Comparison of ENCODE assay signal across 1 cellular context in the genomic region with DNA sequence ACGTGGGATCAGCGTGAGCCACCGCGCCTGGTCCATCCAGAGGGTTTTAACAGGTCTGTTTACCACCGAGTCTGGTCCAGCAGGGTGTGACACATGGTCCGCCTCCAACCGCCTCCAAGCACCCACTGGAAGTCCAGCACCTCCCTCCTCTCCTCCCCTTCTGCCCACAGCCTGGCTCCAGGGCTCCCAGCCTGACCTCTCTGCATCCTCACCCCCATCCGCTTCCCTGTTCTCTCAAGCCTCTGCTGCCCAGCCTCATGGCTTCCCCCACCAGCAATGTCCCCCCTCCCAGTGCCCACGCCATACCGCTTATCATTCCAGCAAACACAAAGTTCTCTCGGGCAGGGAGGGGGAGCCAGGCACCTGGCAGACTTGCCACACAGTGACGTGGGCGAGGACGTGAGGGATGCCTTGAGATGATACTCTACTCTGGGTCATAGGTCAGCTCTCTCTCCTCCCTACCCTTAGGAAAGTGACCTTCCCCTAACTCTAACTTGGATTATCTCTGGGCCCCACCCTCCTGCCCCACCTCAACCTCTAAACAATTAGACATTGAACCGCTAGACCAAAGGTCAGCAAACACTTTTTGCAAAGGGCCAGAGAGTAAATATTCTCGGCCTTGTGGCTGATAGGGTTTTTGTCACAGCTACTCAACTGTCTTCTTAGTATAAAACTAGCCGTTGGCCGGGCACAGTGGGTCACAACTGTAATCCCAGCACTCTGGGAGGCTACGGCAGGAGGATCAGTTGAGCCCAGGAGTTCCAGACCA.
TF ChIP-seq lines count a peak whose summit lies in the region.

No MANE protein-coding gene starts in this region.

TF ChIP-seq in HepG2, 621 proteins besides CTCF, POLR2A, EP300 and RAD21 (continued from another document and continues in another):
- TF ChIP-seq, protein P1, sequence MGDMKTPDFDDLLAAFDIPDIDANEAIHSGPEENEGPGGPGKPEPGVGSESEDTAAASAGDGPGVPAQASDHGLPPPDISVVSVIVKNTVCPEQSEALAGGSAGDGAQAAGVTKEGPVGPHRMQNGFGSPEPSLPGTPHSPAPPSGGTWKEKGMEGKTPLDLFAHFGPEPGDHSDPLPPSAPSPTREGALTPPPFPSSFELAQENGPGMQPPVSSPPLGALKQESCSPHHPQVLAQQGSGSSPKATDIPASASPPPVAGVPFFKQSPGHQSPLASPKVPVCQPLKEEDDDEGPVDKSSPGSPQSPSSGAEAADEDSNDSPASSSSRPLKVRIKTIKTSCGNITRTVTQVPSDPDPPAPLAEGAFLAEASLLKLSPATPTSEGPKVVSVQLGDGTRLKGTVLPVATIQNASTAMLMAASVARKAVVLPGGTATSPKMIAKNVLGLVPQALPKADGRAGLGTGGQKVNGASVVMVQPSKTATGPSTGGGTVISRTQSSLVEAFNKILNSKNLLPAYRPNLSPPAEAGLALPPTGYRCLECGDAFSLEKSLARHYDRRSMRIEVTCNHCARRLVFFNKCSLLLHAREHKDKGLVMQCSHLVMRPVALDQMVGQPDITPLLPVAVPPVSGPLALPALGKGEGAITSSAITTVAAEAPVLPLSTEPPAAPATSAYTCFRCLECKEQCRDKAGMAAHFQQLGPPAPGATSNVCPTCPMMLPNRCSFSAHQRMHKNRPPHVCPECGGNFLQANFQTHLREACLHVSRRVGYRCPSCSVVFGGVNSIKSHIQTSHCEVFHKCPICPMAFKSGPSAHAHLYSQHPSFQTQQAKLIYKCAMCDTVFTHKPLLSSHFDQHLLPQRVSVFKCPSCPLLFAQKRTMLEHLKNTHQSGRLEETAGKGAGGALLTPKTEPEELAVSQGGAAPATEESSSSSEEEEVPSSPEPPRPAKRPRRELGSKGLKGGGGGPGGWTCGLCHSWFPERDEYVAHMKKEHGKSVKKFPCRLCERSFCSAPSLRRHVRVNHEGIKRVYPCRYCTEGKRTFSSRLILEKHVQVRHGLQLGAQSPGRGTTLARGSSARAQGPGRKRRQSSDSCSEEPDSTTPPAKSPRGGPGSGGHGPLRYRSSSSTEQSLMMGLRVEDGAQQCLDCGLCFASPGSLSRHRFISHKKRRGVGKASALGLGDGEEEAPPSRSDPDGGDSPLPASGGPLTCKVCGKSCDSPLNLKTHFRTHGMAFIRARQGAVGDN (CRISPR knock-in tag; IDR thresholded peaks at IDR 0.05) = peak; percentile 99
- TF ChIP-seq, protein P2, sequence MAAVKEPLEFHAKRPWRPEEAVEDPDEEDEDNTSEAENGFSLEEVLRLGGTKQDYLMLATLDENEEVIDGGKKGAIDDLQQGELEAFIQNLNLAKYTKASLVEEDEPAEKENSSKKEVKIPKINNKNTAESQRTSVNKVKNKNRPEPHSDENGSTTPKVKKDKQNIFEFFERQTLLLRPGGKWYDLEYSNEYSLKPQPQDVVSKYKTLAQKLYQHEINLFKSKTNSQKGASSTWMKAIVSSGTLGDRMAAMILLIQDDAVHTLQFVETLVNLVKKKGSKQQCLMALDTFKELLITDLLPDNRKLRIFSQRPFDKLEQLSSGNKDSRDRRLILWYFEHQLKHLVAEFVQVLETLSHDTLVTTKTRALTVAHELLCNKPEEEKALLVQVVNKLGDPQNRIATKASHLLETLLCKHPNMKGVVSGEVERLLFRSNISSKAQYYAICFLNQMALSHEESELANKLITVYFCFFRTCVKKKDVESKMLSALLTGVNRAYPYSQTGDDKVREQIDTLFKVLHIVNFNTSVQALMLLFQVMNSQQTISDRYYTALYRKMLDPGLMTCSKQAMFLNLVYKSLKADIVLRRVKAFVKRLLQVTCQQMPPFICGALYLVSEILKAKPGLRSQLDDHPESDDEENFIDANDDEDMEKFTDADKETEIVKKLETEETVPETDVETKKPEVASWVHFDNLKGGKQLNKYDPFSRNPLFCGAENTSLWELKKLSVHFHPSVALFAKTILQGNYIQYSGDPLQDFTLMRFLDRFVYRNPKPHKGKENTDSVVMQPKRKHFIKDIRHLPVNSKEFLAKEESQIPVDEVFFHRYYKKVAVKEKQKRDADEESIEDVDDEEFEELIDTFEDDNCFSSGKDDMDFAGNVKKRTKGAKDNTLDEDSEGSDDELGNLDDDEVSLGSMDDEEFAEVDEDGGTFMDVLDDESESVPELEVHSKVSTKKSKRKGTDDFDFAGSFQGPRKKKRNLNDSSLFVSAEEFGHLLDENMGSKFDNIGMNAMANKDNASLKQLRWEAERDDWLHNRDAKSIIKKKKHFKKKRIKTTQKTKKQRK (IDR thresholded peaks at IDR 0.05; ENCODE audit: low read length) = no peak
- TF ChIP-seq, protein P3, sequence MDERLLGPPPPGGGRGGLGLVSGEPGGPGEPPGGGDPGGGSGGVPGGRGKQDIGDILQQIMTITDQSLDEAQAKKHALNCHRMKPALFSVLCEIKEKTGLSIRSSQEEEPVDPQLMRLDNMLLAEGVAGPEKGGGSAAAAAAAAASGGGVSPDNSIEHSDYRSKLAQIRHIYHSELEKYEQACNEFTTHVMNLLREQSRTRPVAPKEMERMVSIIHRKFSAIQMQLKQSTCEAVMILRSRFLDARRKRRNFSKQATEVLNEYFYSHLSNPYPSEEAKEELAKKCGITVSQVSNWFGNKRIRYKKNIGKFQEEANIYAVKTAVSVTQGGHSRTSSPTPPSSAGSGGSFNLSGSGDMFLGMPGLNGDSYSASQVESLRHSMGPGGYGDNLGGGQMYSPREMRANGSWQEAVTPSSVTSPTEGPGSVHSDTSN (CRISPR knock-in tag; IDR thresholded peaks at IDR 0.05) = 0 out of 2 replicates have a peak, but pooled peaks have one; percentile 22
- TF ChIP-seq CBX2 (IDR thresholded peaks at IDR 0.05; ENCODE audit: low read depth, low read length) (no peak), CBX2 (CRISPR knock-in tag; IDR thresholded peaks at IDR 0.05; ENCODE audit: low read depth) (no peak), DNMT1 (CRISPR knock-in tag; IDR thresholded peaks at IDR 0.05) (peak; percentile 70; the same call in 1 of the 2 replicates), ZNF12 (CRISPR knock-in tag; IDR thresholded peaks at IDR 0.05) (peak; percentile 85), ZNF382 (CRISPR knock-in tag; IDR thresholded peaks at IDR 0.05; ENCODE audit: borderline replicate concordance) (no peak), RARA (CRISPR knock-in tag; IDR thresholded peaks at IDR 0.05) (peak; percentile 98), NFE2L2 (IDR thresholded peaks at IDR 0.05; ENCODE audit: low read length) (no peak), GTF2F1 (IDR thresholded peaks at IDR 0.05; ENCODE audit: low read length) (no peak), NPAS2 (CRISPR knock-in tag; IDR thresholded peaks at IDR 0.05; ENCODE audit: borderline replicate concordance) (no peak), SNRNP70 (IDR thresholded peaks at IDR 0.05; ENCODE audit: low read depth, low read length) (no peak), CENPT (CRISPR knock-in tag; IDR thresholded peaks at IDR 0.05; ENCODE audit: low read depth) (no peak), POLR2G (IDR thresholded peaks at IDR 0.05; ENCODE audit: low read depth, low read length) (peak; percentile 71), NBN (conservative IDR thresholded peaks at IDR 0.05) (no peak), CBFB (CRISPR knock-in tag; IDR thresholded peaks at IDR 0.05) (peak; percentile 84), ZBTB42 (CRISPR knock-in tag; IDR thresholded peaks at IDR 0.05) (no peak), ZNF383 (CRISPR knock-in tag; IDR thresholded peaks at IDR 0.05; ENCODE audit: borderline replicate concordance) (no peak), ZNF326 (CRISPR knock-in tag; IDR thresholded peaks at IDR 0.05; ENCODE audit: borderline replicate concordance) (no peak), BCL6 (CRISPR knock-in tag; IDR thresholded peaks at IDR 0.05) (peak; percentile 87), ZNF256 (CRISPR knock-in tag; conservative IDR thresholded peaks at IDR 0.05) (no peak), KAT2B (IDR thresholded peaks at IDR 0.05; ENCODE audit: borderline replicate concordance, low read depth, low read length) (no peak), SSRP1 (CRISPR knock-in tag; IDR thresholded peaks at IDR 0.05) (no peak), ZNF317 (CRISPR knock-in tag; IDR thresholded peaks at IDR 0.05) (peak; percentile 56; the same call in 1 of the 2 replicates), FOSL1 (CRISPR knock-in tag; IDR thresholded peaks at IDR 0.05; ENCODE audit: borderline replicate concordance) (no peak), NR2C2 (CRISPR knock-in tag; IDR thresholded peaks at IDR 0.05; ENCODE audit: borderline replicate concordance) (peak; percentile 96), CHD4 (IDR thresholded peaks at IDR 0.05; ENCODE audit: borderline replicate concordance, low read length) (peak; percentile 91), ZC3H13 (CRISPR knock-in tag; IDR thresholded peaks at IDR 0.05) (peak; percentile 90), ARHGAP35 (CRISPR knock-in tag; IDR thresholded peaks at IDR 0.05; ENCODE audit: borderline replicate concordance) (peak; percentile 30; the same call in 1 of the 2 replicates), RFX3 (CRISPR knock-in tag; IDR thresholded peaks at IDR 0.05) (no peak), ZNF263 (CRISPR knock-in tag; IDR thresholded peaks at IDR 0.05) (peak; percentile 88), SMARCC2 (IDR thresholded peaks at IDR 0.05) (no peak), HMGA1 (CRISPR knock-in tag; conservative IDR thresholded peaks at IDR 0.05) (no peak), RFX1 (IDR thresholded peaks at IDR 0.05) (no peak; the same call in 1 of the 2 replicates), KDM5B (CRISPR knock-in tag; IDR thresholded peaks at IDR 0.05; ENCODE audit: borderline replicate concordance) (peak; percentile 76; the same call in 1 of the 2 replicates), NR1H2 (CRISPR knock-in tag; IDR thresholded peaks at IDR 0.05; ENCODE audit: borderline replicate concordance, low read depth) (no peak), PRMT3 (CRISPR knock-in tag; IDR thresholded peaks at IDR 0.05; ENCODE audit: borderline replicate concordance, low read depth) (no peak), ZNF546 (CRISPR knock-in tag; conservative IDR thresholded peaks at IDR 0.05) (no peak), ZSCAN9 (CRISPR knock-in tag; IDR thresholded peaks at IDR 0.05; ENCODE audit: borderline replicate concordance) (peak; percentile 65; the same call in 1 of the 2 replicates)
- TF ChIP-seq, protein P4, sequence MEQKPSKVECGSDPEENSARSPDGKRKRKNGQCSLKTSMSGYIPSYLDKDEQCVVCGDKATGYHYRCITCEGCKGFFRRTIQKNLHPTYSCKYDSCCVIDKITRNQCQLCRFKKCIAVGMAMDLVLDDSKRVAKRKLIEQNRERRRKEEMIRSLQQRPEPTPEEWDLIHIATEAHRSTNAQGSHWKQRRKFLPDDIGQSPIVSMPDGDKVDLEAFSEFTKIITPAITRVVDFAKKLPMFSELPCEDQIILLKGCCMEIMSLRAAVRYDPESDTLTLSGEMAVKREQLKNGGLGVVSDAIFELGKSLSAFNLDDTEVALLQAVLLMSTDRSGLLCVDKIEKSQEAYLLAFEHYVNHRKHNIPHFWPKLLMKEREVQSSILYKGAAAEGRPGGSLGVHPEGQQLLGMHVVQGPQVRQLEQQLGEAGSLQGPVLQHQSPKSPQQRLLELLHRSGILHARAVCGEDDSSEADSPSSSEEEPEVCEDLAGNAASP (CRISPR knock-in tag; IDR thresholded peaks at IDR 0.05; ENCODE audit: borderline replicate concordance) = peak; percentile 90
- TF ChIP-seq, protein P5, sequence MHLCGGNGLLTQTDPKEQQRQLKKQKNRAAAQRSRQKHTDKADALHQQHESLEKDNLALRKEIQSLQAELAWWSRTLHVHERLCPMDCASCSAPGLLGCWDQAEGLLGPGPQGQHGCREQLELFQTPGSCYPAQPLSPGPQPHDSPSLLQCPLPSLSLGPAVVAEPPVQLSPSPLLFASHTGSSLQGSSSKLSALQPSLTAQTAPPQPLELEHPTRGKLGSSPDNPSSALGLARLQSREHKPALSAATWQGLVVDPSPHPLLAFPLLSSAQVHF (CRISPR knock-in tag; IDR thresholded peaks at IDR 0.05) = peak; percentile 83; the same call in 1 of the 2 replicates
- TF ChIP-seq, protein P6, sequence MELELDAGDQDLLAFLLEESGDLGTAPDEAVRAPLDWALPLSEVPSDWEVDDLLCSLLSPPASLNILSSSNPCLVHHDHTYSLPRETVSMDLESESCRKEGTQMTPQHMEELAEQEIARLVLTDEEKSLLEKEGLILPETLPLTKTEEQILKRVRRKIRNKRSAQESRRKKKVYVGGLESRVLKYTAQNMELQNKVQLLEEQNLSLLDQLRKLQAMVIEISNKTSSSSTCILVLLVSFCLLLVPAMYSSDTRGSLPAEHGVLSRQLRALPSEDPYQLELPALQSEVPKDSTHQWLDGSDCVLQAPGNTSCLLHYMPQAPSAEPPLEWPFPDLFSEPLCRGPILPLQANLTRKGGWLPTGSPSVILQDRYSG (CRISPR knock-in tag; IDR thresholded peaks at IDR 0.05) = no peak
- TF ChIP-seq, protein P7, sequence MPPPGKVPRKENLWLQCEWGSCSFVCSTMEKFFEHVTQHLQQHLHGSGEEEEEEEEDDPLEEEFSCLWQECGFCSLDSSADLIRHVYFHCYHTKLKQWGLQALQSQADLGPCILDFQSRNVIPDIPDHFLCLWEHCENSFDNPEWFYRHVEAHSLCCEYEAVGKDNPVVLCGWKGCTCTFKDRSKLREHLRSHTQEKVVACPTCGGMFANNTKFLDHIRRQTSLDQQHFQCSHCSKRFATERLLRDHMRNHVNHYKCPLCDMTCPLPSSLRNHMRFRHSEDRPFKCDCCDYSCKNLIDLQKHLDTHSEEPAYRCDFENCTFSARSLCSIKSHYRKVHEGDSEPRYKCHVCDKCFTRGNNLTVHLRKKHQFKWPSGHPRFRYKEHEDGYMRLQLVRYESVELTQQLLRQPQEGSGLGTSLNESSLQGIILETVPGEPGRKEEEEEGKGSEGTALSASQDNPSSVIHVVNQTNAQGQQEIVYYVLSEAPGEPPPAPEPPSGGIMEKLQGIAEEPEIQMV (CRISPR knock-in tag; IDR thresholded peaks at IDR 0.05; ENCODE audit: low read depth) = peak; percentile 24
- TF ChIP-seq, protein P8, sequence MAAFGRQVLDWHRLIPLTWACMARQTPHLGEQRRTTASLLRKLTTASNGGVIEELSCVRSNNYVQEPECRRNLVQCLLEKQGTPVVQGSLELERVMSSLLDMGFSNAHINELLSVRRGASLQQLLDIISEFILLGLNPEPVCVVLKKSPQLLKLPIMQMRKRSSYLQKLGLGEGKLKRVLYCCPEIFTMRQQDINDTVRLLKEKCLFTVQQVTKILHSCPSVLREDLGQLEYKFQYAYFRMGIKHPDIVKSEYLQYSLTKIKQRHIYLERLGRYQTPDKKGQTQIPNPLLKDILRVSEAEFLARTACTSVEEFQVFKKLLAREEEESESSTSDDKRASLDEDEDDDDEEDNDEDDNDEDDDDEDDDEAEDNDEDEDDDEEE (CRISPR knock-in tag; IDR thresholded peaks at IDR 0.05) = no peak
- TF ChIP-seq, protein P9, sequence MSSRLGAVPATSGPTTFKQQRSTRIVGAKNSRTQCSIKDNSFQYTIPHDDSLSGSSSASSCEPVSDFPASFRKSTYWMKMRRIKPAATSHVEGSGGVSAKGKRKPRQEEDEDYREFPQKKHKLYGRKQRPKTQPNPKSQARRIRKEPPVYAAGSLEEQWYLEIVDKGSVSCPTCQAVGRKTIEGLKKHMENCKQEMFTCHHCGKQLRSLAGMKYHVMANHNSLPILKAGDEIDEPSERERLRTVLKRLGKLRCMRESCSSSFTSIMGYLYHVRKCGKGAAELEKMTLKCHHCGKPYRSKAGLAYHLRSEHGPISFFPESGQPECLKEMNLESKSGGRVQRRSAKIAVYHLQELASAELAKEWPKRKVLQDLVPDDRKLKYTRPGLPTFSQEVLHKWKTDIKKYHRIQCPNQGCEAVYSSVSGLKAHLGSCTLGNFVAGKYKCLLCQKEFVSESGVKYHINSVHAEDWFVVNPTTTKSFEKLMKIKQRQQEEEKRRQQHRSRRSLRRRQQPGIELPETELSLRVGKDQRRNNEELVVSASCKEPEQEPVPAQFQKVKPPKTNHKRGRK (CRISPR knock-in tag; IDR thresholded peaks at IDR 0.05) = 0 out of 2 replicates have a peak, but pooled peaks have one; percentile 19
- TF ChIP-seq, protein P10, sequence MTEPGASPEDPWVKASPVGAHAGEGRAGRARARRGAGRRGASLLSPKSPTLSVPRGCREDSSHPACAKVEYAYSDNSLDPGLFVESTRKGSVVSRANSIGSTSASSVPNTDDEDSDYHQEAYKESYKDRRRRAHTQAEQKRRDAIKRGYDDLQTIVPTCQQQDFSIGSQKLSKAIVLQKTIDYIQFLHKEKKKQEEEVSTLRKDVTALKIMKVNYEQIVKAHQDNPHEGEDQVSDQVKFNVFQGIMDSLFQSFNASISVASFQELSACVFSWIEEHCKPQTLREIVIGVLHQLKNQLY (CRISPR knock-in tag; IDR thresholded peaks at IDR 0.05) = peak; percentile 60
